In genomic region chr2:241315183-241315878, GRCh38 we compare ENCODE assay signal across 8 cellular contexts. TPM values are rescaled to one million over a fixed set of nuclear protein-coding genes. Genes with fewer than 3 reads are reported as not detected.
DNase-seq lines count a peak whose midpoint lies in the region; ATAC-seq lines count a peak whose summit lies in the region.

TSS of gene HDLBP (minus strand) at chr2:241315672. CDS start at chr2:241266869, 48,803 bp downstream.

- H3K4me1 Mint-ChIP-seq in CD8-positive, alpha-beta memory T cell = peaks cover 64 to 83% (median 73%) of the 10 kb centered on the region in 3 donors

- CTCF ChIA-PET in CD8-positive, alpha-beta memory T cell (lab: Charles Lee) = interaction anchor here (0.6 to 2.1 kb wide), 4 partner anchors 9 to 47 kb away, joined by 3 to 8 read pairs (median 4); no protein-coding TSS in a partner anchor

- no peaks in the 10 kb centered on the region for H3K27me3 ChIP-seq in CD8-positive, alpha-beta memory T cell (ENCODE audit: insufficient read depth, low read length, poor library complexity, severe bottlenecking)

- peak within 1 kb of the TSS; percentile 92 to 100 (median 99) for H3K27ac Mint-ChIP-seq in CD8-positive, alpha-beta memory T cell

- DNase-seq in CD8-positive, alpha-beta memory T cell = peak; percentile 100
- DNase-seq in HS-5 (ENCODE audit: low read depth) = peak; percentile 98
- peak; percentile 98 for DNase-seq in NK-92 (lab: John Stamatoyannopoulos, UW; ENCODE audit: unreplicated experiment)
- DNase-seq in activated CD8-positive, alpha-beta memory T cell treated with anti-CD3 and anti-CD28 coated beads for 24 hours = peak; percentile 100
- peak; percentile 100 for DNase-seq in effector CD8-positive, alpha-beta T cell (lab: John Stamatoyannopoulos, UW)
- peak; percentile 99 for DNase-seq in medulla oblongata (ENCODE audit: extremely low spot score)
- DNase-seq in stimulated activated CD8-positive, alpha-beta memory T cell treated with anti-CD3 and anti-CD28 coated beads, Interleukin-12 subunit alpha, Interleukin-12 subunit beta, amount 100 ng/mL, for 1 hour (ENCODE audit: low read depth) = peak; percentile 100

- POLR2A ChIA-PET in CD8-positive, alpha-beta memory T cell (lab: Charles Lee) = interaction anchor here (0.5 to 2.1 kb wide), 12 partner anchors 15 to 750 kb away, joined by 3 to 8 read pairs (median 4); partner anchors contain the start of genes ATG4B, ING5, MTERF4 and PASK

- H3K9me3 ChIP-seq in CD8-positive, alpha-beta memory T cell (ENCODE audit: low read length) = no peaks in the 10 kb centered on the region

- peak within 1 kb of the TSS; percentile 89 to 99 (median 98) for H3K4me3 Mint-ChIP-seq in CD8-positive, alpha-beta memory T cell

- H3K4me1 ChIP-seq in CD8-positive, alpha-beta memory T cell (ENCODE audit: insufficient read depth, low read length) = peaks cover 65% of the 10 kb centered on the region

- H3K27me3 Mint-ChIP-seq in CD8-positive, alpha-beta memory T cell = peaks cover 0 to 2% of the 10 kb centered on the region in 2 donors

- no peaks in the 10 kb centered on the region for H3K36me3 ChIP-seq in CD8-positive, alpha-beta memory T cell (ENCODE audit: insufficient read depth, low read length)

- peaks cover 0 to 43% (median 0%) of the 10 kb centered on the region in 3 donors for H3K36me3 Mint-ChIP-seq in CD8-positive, alpha-beta memory T cell

- H3K27ac ChIP-seq in CD8-positive, alpha-beta memory T cell (ENCODE audit: low read depth, low read length) = peak within 1 kb of the TSS; percentile 90

- ATAC-seq in GM19468 (IDR thresholded peaks at IDR 0.05; ENCODE audit: extremely low read depth, unreplicated experiment) = peak; percentile 80

- no peaks in the 10 kb centered on the region for H3K9me3 Mint-ChIP-seq in CD8-positive, alpha-beta memory T cell

- H3K4me3 ChIP-seq in CD8-positive, alpha-beta memory T cell (ENCODE audit: low read length) = peak within 1 kb of the TSS; percentile 89

RNA-seq across cellular contexts. Expression of gene HDLBP, which starts in this region (rescaled TPM):
- 100 to 1,000 TPM; 307 to 313 TPM for total RNA-seq in CD8-positive, alpha-beta memory T cell
- polyA plus RNA-seq in CD8-positive, alpha-beta memory T cell = 70.0 TPM

Comparison
In these comparisons a context has a peak if more than half of its experiments do, and no peak if none do; other contexts are left out.
1. Peak in every context shown above with its lines: DNase-seq, ATAC-seq, H3K4me3 ChIP-seq and H3K27ac ChIP-seq.